Comparison of ENCODE assay signal across 9 cellular contexts in the genomic region with DNA sequence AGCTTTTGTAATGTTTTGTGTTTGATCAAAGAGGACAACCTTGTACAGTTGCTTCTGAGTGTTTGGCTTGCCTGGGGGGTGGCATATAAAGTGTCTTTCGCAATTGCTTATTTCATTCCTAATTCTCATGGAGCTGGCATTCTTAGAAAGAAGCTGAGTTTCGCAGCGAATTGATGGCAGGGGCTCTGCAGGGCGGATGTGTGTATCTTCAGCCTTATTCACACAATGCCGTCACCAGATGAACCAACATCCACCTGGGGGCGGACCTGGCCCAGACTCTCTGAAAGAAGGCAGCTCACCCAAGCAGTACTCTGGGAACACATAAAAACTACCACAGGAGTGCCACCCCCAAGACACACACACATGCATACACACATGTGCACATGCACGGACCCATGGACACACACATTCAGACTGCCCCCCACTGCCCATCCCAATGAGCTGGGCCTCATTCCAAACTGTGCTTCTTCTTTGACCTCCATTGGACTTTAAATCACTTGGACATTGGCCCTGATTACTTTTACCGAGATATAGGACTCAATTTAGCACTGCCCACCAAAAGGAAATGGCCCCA. TPM values are rescaled to one million over a fixed set of nuclear protein-coding genes. Genes with fewer than 3 reads are reported as not detected.
"Had no signal": no experiment of that assay in that cellular context is flagged by ENCODE, and none has a peak within 500 bp of the region (broad histone marks: within the 10 kb centered on the region; RNA-seq: fewer than 3 reads in every experiment).

No MANE protein-coding gene starts in this region.

- H3K4me3 ChIP-seq: GM23248, HAP-1 had no signal

- H3K27ac Mint-ChIP-seq: HFFc6, IgD-negative memory B cell had no signal

- H3K4me1 ChIP-seq: HAP-1 had no signal

- H3K9me3 Mint-ChIP-seq: HFFc6 had no signal

- H3K9me3 ChIP-seq: HAP-1 had no signal

- H3K27ac ChIP-seq: GM23248, HL-60 had no signal

- H3K36me3 Mint-ChIP-seq: IgD-negative memory B cell had no signal

- H2AFZ ChIP-seq: GM23248 had no signal

- DNase-seq: H7, KBM-7 had no signal

- ATAC-seq: HCT116 had no signal

- H3K4me3 Mint-ChIP-seq: IgD-negative memory B cell had no signal

- H3K9ac ChIP-seq: GM23248 had no signal

- H3K36me3 ChIP-seq: HAP-1 had no signal

RNA-seq across cellular contexts. Expression of a gene that starts 55.4 kb away (rescaled TPM):
- total RNA-seq: HT1080 had no signal
- polyA plus RNA-seq: GM23248, IgD-negative memory B cell had no signal
